In the genomic region with DNA sequence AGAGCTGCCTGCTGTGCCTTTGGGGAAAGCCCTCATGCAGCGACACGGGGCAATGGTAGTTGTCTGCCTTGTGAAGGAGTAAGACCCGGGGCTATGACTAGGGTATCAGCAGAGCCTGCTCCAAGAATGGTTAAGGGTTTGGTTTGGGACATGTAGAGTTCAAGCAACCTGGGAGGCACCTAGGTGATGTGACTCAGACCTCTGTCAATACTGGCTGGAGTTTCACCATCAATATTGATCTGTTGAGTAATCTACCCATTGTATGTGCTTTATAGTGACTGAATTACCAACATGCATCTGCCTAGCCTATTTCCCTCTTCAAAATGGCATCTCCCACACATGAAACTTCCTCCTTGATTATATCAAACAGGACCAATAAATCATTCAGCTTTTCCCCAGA, we compare ENCODE assay signal across 12 cellular contexts.
A peak's percentile ranks its signal among the peaks of the same experiment; 100 is the strongest.
DNase-seq lines count a peak whose midpoint lies in the region; ATAC-seq, FAIRE-seq and TF ChIP-seq lines count a peak whose summit lies in the region.
"Had no signal": no experiment of that assay in that cellular context is flagged by ENCODE, and none has a peak within 500 bp of the region (broad histone marks: within the 10 kb centered on the region; RNA-seq: fewer than 3 reads in every experiment).

No MANE protein-coding gene starts in this region.

- H3K4me3 ChIP-seq in BLaER1 (no peak overlapping the region), HCT116 (replicated peaks in 1 of 2; ENCODE audit: low read depth in 1 of 2, low read length in 2 of 2) (no peak overlapping the region), epithelial cell of esophagus (ENCODE audit: low read length) (no peak overlapping the region), HepG2 (replicated peaks in 1 of 3; ENCODE audit: insufficient read depth in 1 of 3, low read depth in 2 of 3, low read length in 3 of 3) (no peak overlapping the region)

- intact Hi-C loops in HCT116 (cut with micrococcal nuclease) (no loop called here), HepG2 (cut with micrococcal nuclease; ENCODE audit: unreplicated experiment) (no loop called here)

- ATAC-seq in HCT116 = no peak
- ATAC-seq in HepG2 = peak; percentile 49; the same call in 2 of the 3 replicates
- ATAC-seq in GM18520 (IDR thresholded peaks at IDR 0.05; ENCODE audit: unreplicated experiment) = no peak
- ATAC-seq: CD8-positive, alpha-beta T cell had no signal

- TF ChIP-seq CTCF in HCT116 (IDR thresholded peaks at IDR 0.05 in 2 of 3, conservative IDR thresholded peaks at IDR 0.05 in 1 of 3; ENCODE audit: borderline replicate concordance in 1 of 3, insufficient read depth in 1 of 3, low read depth in 2 of 3, low read length in 2 of 3) (no peak), epithelial cell of esophagus (IDR thresholded peaks at IDR 0.05; ENCODE audit: insufficient read depth, low read depth, low read length, missing control alignments) (no peak), HepG2 (CRISPR knock-in tag; IDR thresholded peaks at IDR 0.05) (no peak)

- TF ChIP-seq RAD21 in HCT116 (IDR thresholded peaks at IDR 0.05; ENCODE audit: low read depth) (no peak), HepG2 (CRISPR knock-in tag; IDR thresholded peaks at IDR 0.05) (no peak)

- H3K9me3 ChIP-seq in BLaER1 = no peaks in the 10 kb centered on the region
- no peaks in the 10 kb centered on the region; a peak in 1 of 4 replicates for H3K9me3 ChIP-seq in HCT116 (ENCODE audit: control insufficient read depth in 1 of 2, insufficient read depth in 1 of 2, low read depth in 1 of 2, low read length in 2 of 2)
- no peaks in the 10 kb centered on the region for H3K9me3 ChIP-seq in HepG2 (ENCODE audit: low read length)
- H3K9me3 ChIP-seq: Caco-2 had no signal

- no peak overlapping the region for H3K27ac ChIP-seq in BLaER1
- H3K27ac ChIP-seq in HCT116 (ENCODE audit: low read depth, low read length) = no peak overlapping the region
- no peak overlapping the region for H3K27ac ChIP-seq in HepG2 (ENCODE audit: extremely low read length, insufficient read depth, low read length)
- H3K27ac ChIP-seq: C4-2B had no signal

- no peak for TF ChIP-seq EP300 in HepG2 (IDR thresholded peaks at IDR 0.05; ENCODE audit: low read depth in 2 of 2, low read length in 2 of 2)
- TF ChIP-seq EP300 in HepG2 (CRISPR knock-in tag; IDR thresholded peaks at IDR 0.05; ENCODE audit: borderline replicate concordance) = no peak

- no peaks in the 10 kb centered on the region for H3K9me2 ChIP-seq in HCT116 (ENCODE audit: insufficient read depth)

- TF ChIP-seq POLR2A in HCT116 (IDR thresholded peaks at IDR 0.05; ENCODE audit: borderline replicate concordance, extremely low read depth, insufficient read depth, insufficient read length) (no peak), HepG2 (IDR thresholded peaks at IDR 0.05; ENCODE audit: insufficient read depth in 1 of 2, low read depth in 2 of 2, low read length in 2 of 2) (no peak)

- BruUV-seq in HCT116 (replicated peaks; lab: Mats Ljungman, UMichigan) (no TSS peak), HepG2 (replicated peaks; lab: Mats Ljungman, UMichigan) (no TSS peak)

- no peaks in the 10 kb centered on the region for H3K36me3 ChIP-seq in BLaER1
- H3K36me3 ChIP-seq in HCT116 (ENCODE audit: control insufficient read depth in 1 of 2, insufficient read depth in 2 of 2, low read length in 2 of 2) = no peaks in the 10 kb centered on the region
- no peaks in the 10 kb centered on the region for H3K36me3 ChIP-seq in HepG2 (replicated peaks in 1 of 2; ENCODE audit: control insufficient read depth in 1 of 2, insufficient read depth in 2 of 2, low read length in 2 of 2)

- no peak for FAIRE-seq in HepG2 (lab: Jason Lieb, UNC)

- CTCF ChIA-PET in HCT116 (lab: Charles Lee) = no interaction called here
- CTCF ChIA-PET in HepG2 (lab: Yijun Ruan, JAX; ENCODE audit: low intra/inter-chr PET ratio, low total read pairs) = no interaction called here

- H3K4me2 ChIP-seq in BLaER1 (peak overlapping the region; percentile 53), HCT116 (ENCODE audit: low read length) (no peak overlapping the region), HepG2 (ENCODE audit: low read depth, low read length) (no peak overlapping the region)

- H3K27me3 ChIP-seq in BLaER1 = no peaks in the 10 kb centered on the region
- H3K27me3 ChIP-seq in HCT116 (ENCODE audit: insufficient read depth, low read length) = peaks cover 4% of the 10 kb centered on the region; the same call in 1 of the 2 replicates
- H3K27me3 ChIP-seq in HepG2 (ENCODE audit: control insufficient read depth in 1 of 2, insufficient read depth in 2 of 2, low read length in 2 of 2) = no peaks in the 10 kb centered on the region; a peak in 1 of 5 replicates

- whole genome bisulfite sequencing in HepG2 (ENCODE audit: low lambda C conversion rate) = no CpG with 5 or more reads among the region's 3 CpGs

- H4K20me1 ChIP-seq in BLaER1 = no peaks in the 10 kb centered on the region
- H4K20me1 ChIP-seq in HCT116 (ENCODE audit: insufficient read depth) = no peaks in the 10 kb centered on the region
- H4K20me1 ChIP-seq in HepG2 (ENCODE audit: insufficient read depth, low read length) = no peaks in the 10 kb centered on the region

- POLR2A ChIA-PET in HCT116 (lab: Charles Lee) = no interaction called here
- POLR2A ChIA-PET in HepG2 (lab: Yijun Ruan, JAX) = no interaction called here

- H2AFZ ChIP-seq in HCT116 (ENCODE audit: low read depth, low read length, poor library complexity, severe bottlenecking) (no peak overlapping the region), HepG2 (ENCODE audit: low read length) (no peak overlapping the region)

- H3K79me2 ChIP-seq in HCT116 (ENCODE audit: insufficient read depth, low read length) (no peaks in the 10 kb centered on the region), HepG2 (ENCODE audit: insufficient read depth, low read length) (no peaks in the 10 kb centered on the region)

- RAD21 ChIA-PET in HCT116 (lab: Charles Lee; ENCODE audit: low non-redundant PET in 1 of 2, low total read pairs in 2 of 2, uncharacterized antibody in 2 of 2, unreplicated experiment in 2 of 2) = no interaction called here

- H3K9ac ChIP-seq in BLaER1 (no peak overlapping the region), HCT116 (ENCODE audit: low read length) (no peak overlapping the region), HepG2 (ENCODE audit: insufficient read depth, low read depth, low read length) (no peak overlapping the region)

- in situ Hi-C loops in HepG2 (cut with HindIII; ENCODE audit: extremely low pct_ligation_motif_present, low pct_unique_long_range_greater_than_20kb) (no loop called here), KBM-7 (cut with MboI; ENCODE audit: low pct_unique_long_range_greater_than_20kb, low sequenced_read_pairs) (no loop called here)

- no peak for DNase-seq in HCT116 (ENCODE audit: low read depth, low spot score)
- DNase-seq in epithelial cell of esophagus (ENCODE audit: low read depth) = peak; percentile 59
- no peak for DNase-seq in HepG2 (ENCODE audit: low spot score)
- no peak for DNase-seq in KBM-7
- DNase-seq in activated naive CD4-positive, alpha-beta T cell treated with anti-CD3 and anti-CD28 coated beads, Interleukin-2, amount 50 U/mL, for 16 hours = no peak
- DNase-seq: ACHN; Caco-2; CD8-positive, alpha-beta T cell; HCEC 1CT had no signal

- H3K4me1 ChIP-seq in BLaER1 = peaks cover 21% of the 10 kb centered on the region
- H3K4me1 ChIP-seq in HCT116 (ENCODE audit: control insufficient read depth in 1 of 2, insufficient read depth in 2 of 2, low read length in 2 of 2) = no peaks in the 10 kb centered on the region
- H3K4me1 ChIP-seq in HepG2 (ENCODE audit: insufficient read depth, low read length) = no peaks in the 10 kb centered on the region
- H3K4me1 ChIP-seq: Caco-2 had no signal

TF ChIP-seq in HCT116, 20 proteins besides CTCF, POLR2A, EP300 and RAD21:
- TF ChIP-seq ELF1 (IDR thresholded peaks at IDR 0.05; ENCODE audit: borderline replicate concordance, low read depth) (no peak), ZFX (IDR thresholded peaks at IDR 0.05) (0 out of 2 replicates have a peak, but pooled peaks have one; percentile 12), SP1 (IDR thresholded peaks at IDR 0.05; ENCODE audit: low read depth) (no peak), POLR2AphosphoS5 (IDR thresholded peaks at IDR 0.05; ENCODE audit: low read depth, low read length) (no peak)
- TF ChIP-seq, protein P1, sequence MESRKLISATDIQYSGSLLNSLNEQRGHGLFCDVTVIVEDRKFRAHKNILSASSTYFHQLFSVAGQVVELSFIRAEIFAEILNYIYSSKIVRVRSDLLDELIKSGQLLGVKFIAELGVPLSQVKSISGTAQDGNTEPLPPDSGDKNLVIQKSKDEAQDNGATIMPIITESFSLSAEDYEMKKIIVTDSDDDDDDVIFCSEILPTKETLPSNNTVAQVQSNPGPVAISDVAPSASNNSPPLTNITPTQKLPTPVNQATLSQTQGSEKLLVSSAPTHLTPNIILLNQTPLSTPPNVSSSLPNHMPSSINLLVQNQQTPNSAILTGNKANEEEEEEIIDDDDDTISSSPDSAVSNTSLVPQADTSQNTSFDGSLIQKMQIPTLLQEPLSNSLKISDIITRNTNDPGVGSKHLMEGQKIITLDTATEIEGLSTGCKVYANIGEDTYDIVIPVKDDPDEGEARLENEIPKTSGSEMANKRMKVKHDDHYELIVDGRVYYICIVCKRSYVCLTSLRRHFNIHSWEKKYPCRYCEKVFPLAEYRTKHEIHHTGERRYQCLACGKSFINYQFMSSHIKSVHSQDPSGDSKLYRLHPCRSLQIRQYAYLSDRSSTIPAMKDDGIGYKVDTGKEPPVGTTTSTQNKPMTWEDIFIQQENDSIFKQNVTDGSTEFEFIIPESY (IDR thresholded peaks at IDR 0.05; ENCODE audit: extremely low read depth, insufficient replicate concordance, low read length) = no peak

TF ChIP-seq in HepG2, 621 proteins besides CTCF, POLR2A, EP300 and RAD21:
- TF ChIP-seq FOSL2 (CRISPR knock-in tag; IDR thresholded peaks at IDR 0.05) = peak; percentile 85
- TF ChIP-seq ZNF253 (CRISPR knock-in tag; IDR thresholded peaks at IDR 0.05; ENCODE audit: borderline replicate concordance) = no peak
- no peak for TF ChIP-seq ZFP37 (CRISPR knock-in tag; IDR thresholded peaks at IDR 0.05; ENCODE audit: borderline replicate concordance)
- peak; percentile 48; the same call in 1 of the 2 replicates for TF ChIP-seq CEBPB (IDR thresholded peaks at IDR 0.05; ENCODE audit: borderline replicate concordance, low read depth, low read length)
TF ChIP-seq in HepG2: peak in this region for 2.
